ENCODE assay signal across 8 cellular contexts in genomic region chr5:100623719-100624118, GRCh38.
DNase-seq lines count a peak whose midpoint lies in the region; ATAC-seq, FAIRE-seq and TF ChIP-seq lines count a peak whose summit lies in the region.

No MANE protein-coding gene starts in this region.

- no peaks in the 10 kb centered on the region for H3K36me3 ChIP-seq in kidney epithelial cell (ENCODE audit: control insufficient read depth, insufficient read depth, low read length)

- ATAC-seq in HG03558 (IDR thresholded peaks at IDR 0.05; ENCODE audit: extremely low read depth, unreplicated experiment) = peak; percentile 82

- H3K27me3 ChIP-seq in kidney epithelial cell (ENCODE audit: control insufficient read depth, insufficient read depth, low read length) = no peaks in the 10 kb centered on the region

- peak; percentile 43 for TF ChIP-seq CTCF in GM20000 (IDR thresholded peaks at IDR 0.05; ENCODE audit: extremely low read depth, missing control alignments)
- TF ChIP-seq CTCF in kidney epithelial cell (IDR thresholded peaks at IDR 0.05; ENCODE audit: insufficient read depth, low read length, poor library complexity, severe bottlenecking) = peak; percentile 69

- peak; percentile 25 for FAIRE-seq in G401.6 (lab: Jason Lieb, UNC)

- H3K4me3 ChIP-seq in kidney epithelial cell (ENCODE audit: low read depth, low read length) = no peak overlapping the region

- DNase-seq in GM20000 (ENCODE audit: low spot score) = peak; percentile 21
- DNase-seq in SW480 (ENCODE audit: low spot score) = peak; percentile 43
- DNase-seq in kidney epithelial cell (ENCODE audit: low read depth) = no peak
- DNase-seq in activated naive CD4-positive, alpha-beta T cell (lab: John Stamatoyannopoulos, UW) = no peak
- no peak for DNase-seq in cerebellum (ENCODE audit: low spot score)
- no peak for DNase-seq in activated T-cell treated with anti-CD3 and anti-CD28 coated beads, Interleukin-2, amount 50 U/mL, for 1 hour

Comparison
In these comparisons a context has a peak if more than half of its experiments do, and no peak if none do; other contexts are left out.
1. DNase-seq: peak in GM20000 (single experiment) and SW480 (single experiment); none in kidney epithelial cell (single experiment), activated naive CD4-positive, alpha-beta T cell (0 of 4), cerebellum (single experiment) and activated T-cell treated with anti-CD3 and anti-CD28 coated beads, Interleukin-2, amount 50 U/mL, for 1 hour (single experiment).